In the genomic region with DNA sequence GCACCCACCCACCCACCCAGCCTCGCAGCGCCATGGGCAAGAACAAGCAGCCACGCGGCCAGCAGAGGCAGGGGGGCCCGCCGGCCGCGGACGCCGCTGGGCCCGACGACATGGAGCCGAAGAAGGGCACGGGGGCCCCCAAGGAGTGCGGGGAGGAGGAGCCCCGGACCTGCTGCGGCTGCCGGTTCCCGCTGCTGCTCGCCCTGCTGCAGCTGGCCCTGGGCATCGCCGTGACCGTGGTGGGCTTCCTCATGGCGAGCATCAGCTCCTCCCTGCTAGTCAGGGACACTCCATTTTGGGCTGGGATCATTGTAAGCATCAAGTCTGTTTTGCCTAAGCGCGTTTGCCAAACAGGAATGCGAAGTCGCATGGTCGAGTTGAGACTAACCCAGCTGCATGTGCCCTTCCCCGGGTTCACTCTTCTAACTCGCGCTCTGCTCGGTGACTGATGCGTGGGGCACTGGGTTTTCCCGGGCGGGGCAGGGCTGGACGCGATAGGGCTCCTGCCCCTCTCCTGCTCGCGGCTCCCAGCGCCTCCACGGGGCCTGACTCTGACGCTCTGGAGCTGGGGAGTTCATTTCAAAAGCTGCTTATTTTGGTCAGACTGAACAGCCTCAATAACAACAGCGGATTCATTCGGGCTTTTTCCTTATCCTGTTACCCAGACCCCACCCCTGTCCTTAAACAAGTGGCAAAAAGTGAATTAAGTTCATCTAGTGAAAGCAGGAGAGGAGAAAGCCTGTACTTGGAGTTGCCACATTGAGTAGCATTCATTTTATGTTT, we compare ENCODE assay signal across 8 cellular contexts. TPM values are rescaled to one million over a fixed set of nuclear protein-coding genes. Genes with fewer than 3 reads are reported as not detected.
DNase-seq lines count a peak whose midpoint lies in the region; ATAC-seq and TF ChIP-seq lines count a peak whose summit lies in the region.

No MANE protein-coding gene starts in this region.

- H3K27ac ChIP-seq in SJCRH30 (peak overlapping the region; percentile 76), substantia nigra (ENCODE audit: low read depth, low read length, poor library complexity, severe bottlenecking) (peak overlapping the region; percentile 88)

- peak overlapping the region; percentile 92 for H3K4me3 Mint-ChIP-seq in endothelial cell (ENCODE audit: unreplicated experiment)

- H3K9ac ChIP-seq in ES-I3 (ENCODE audit: low read depth, low read length), result peak overlapping the region; percentile 87

- no peaks in the 10 kb centered on the region for H3K36me3 ChIP-seq in ES-I3 (ENCODE audit: insufficient read depth, low read length)
- H3K36me3 ChIP-seq in SJCRH30, result no peaks in the 10 kb centered on the region

- no peaks in the 10 kb centered on the region for H3K36me3 Mint-ChIP-seq in endothelial cell (ENCODE audit: low read depth, unreplicated experiment)

- H3K4me3 ChIP-seq in HFF-Myc (replicated peaks; ENCODE audit: low read depth, low read length), result peak overlapping the region; percentile 44
- peak overlapping the region; percentile 80 for H3K4me3 ChIP-seq in SJCRH30

- H3K9me3 Mint-ChIP-seq in endothelial cell (ENCODE audit: unreplicated experiment), result no peaks in the 10 kb centered on the region

- no peak for TF ChIP-seq CTCF in HFF-Myc (IDR thresholded peaks at IDR 0.05; ENCODE audit: low read depth, low read length, missing control alignments)
- TF ChIP-seq CTCF in endothelial cell (IDR thresholded peaks at IDR 0.05; ENCODE audit: unreplicated experiment), result no peak

- peaks cover 2% of the 10 kb centered on the region for H3K4me1 Mint-ChIP-seq in endothelial cell (ENCODE audit: unreplicated experiment)

- H3K9me3 ChIP-seq in ES-I3 (ENCODE audit: control insufficient read depth, insufficient read depth, low read length), result no peaks in the 10 kb centered on the region
- H3K9me3 ChIP-seq in SJCRH30 (replicated peaks), result no peaks in the 10 kb centered on the region

- H3K27me3 ChIP-seq in SJCRH30, result no peaks in the 10 kb centered on the region

- H3K4me1 ChIP-seq in ES-I3 (ENCODE audit: insufficient read depth, low read length), result peaks cover 3% of the 10 kb centered on the region; the same call in 1 of the 2 replicates
- H3K4me1 ChIP-seq in SJCRH30, result 0 out of 2 replicates have a peak, but pooled peaks cover 5% of the 10 kb centered on the region

- no peak for DNase-seq in HFF-Myc (ENCODE audit: extremely low read depth, low read depth)
- peak; percentile 61 to 69 for DNase-seq in SJCRH30
- DNase-seq in endothelial cell (ENCODE audit: low spot score), result peak; percentile 28
- peak; percentile 83 for DNase-seq in medulla oblongata (ENCODE audit: extremely low spot score)
- DNase-seq in substantia nigra (lab: John Stamatoyannopoulos, UW), result peak in 48 of 49 donors; percentile 39 to 94 (median 68)
- DNase-seq in activated gamma-delta T cell (lab: John Stamatoyannopoulos, UW), result no peak

- H3K27ac Mint-ChIP-seq in endothelial cell (ENCODE audit: unreplicated experiment), result no peak overlapping the region

- H3K27me3 Mint-ChIP-seq in endothelial cell (ENCODE audit: unreplicated experiment), result peaks cover 5% of the 10 kb centered on the region

- no peak for ATAC-seq in HG03025 (IDR thresholded peaks at IDR 0.05; ENCODE audit: low FRiP score, unreplicated experiment)

RNA-seq across cellular contexts. Expression of gene SSPN, which starts 0.5 kb away (rescaled TPM):
- 2.8 and 4.0 TPM in 2 replicates for total RNA-seq in SJCRH30 (2014; rRNA removed; shearing (Covaris generic))
- 2.7 TPM for total RNA-seq in endothelial cell (ENCODE audit: unreplicated experiment)

Comparison
In these comparisons a context has a peak if more than half of its experiments do, and no peak if none do; other contexts are left out.
1. DNase-seq: peak in SJCRH30 (2 of 2), endothelial cell (single experiment), medulla oblongata (single experiment) and substantia nigra (48 of 49); none in HFF-Myc (single experiment) and activated gamma-delta T cell (single experiment).